2 cellular contexts compared by ENCODE assay signal in genomic region chr7:151431281-151431767, GRCh38.
TF ChIP-seq lines count a peak whose summit lies in the region.

No MANE protein-coding gene starts in this region.

TF ChIP-seq in K562, 482 proteins besides CTCF, POLR2A, EP300 and RAD21:
- 0 out of 2 replicates have a peak, but pooled peaks have one; percentile 5 for TF ChIP-seq ZBTB7A (IDR thresholded peaks at IDR 0.05; ENCODE audit: borderline replicate concordance, control insufficient read depth, low read depth, low read length)
- TF ChIP-seq FOXJ2 (tag; IDR thresholded peaks at IDR 0.05): no peak
- TF ChIP-seq RBBP5 (IDR thresholded peaks at IDR 0.05; ENCODE audit: borderline replicate concordance, insufficient read depth, low read length, poor library complexity, severe bottlenecking): no peak

TF ChIP-seq in GM12891, 5 proteins besides CTCF, POLR2A, EP300 and RAD21:
- TF ChIP-seq SPI1 (IDR thresholded peaks at IDR 0.05; ENCODE audit: low read depth, low read length): no peak
- TF ChIP-seq PAX5 (IDR thresholded peaks at IDR 0.05; ENCODE audit: insufficient read depth, low read length, severe bottlenecking): no peak
- TF ChIP-seq POLR2AphosphoS5 (IDR thresholded peaks at IDR 0.05; ENCODE audit: low read depth, low read length): no peak
- no peak for TF ChIP-seq TAF1 (IDR thresholded peaks at IDR 0.05; ENCODE audit: low read depth, low read length)
- no peak for TF ChIP-seq POU2F2 (IDR thresholded peaks at IDR 0.05; ENCODE audit: low read depth, low read length)
